Comparison of ENCODE assay signal across 7 cellular contexts in the genomic region with DNA sequence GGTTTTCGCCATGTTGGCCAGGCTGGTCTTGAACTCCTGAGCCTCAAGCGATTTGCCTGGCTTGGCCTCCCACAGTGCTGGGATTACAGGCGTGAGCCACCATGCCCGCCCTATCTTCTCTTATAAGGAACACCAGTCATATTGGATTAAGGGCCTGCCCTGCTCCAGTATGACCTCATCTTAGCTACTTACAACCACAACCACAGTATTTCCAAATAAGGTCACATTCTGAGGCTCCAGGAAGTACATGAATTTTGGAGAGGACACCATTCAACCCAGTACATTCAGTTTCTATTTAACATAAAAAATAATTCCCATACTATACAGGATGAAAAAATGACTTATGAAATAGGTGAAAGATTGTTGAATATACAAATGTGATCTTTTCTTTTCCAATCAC. TPM values are rescaled to one million over a fixed set of nuclear protein-coding genes. Genes with fewer than 3 reads are reported as not detected.
A peak's percentile ranks its signal among the peaks of the same experiment; 100 is the strongest.
DNase-seq lines count a peak whose midpoint lies in the region; ATAC-seq, FAIRE-seq and TF ChIP-seq lines count a peak whose summit lies in the region.
"Not testable (repeated sequence)": the region's sequence is repeated elsewhere in the genome, so short reads cannot be mapped to it uniquely, and the experiment has no call there.

No MANE protein-coding gene starts in this region.

- TF ChIP-seq EP300 in GM12878 (IDR thresholded peaks at IDR 0.05; ENCODE audit: borderline replicate concordance in 1 of 2, control insufficient read depth in 1 of 2, low read depth in 2 of 2, low read length in 2 of 2), result not testable (repeated sequence)

- H4K20me1 ChIP-seq in GM12878 (ENCODE audit: control insufficient read depth, insufficient read depth), result not testable (repeated sequence)

- not testable (repeated sequence) for TF ChIP-seq CTCF in GM12878 (IDR thresholded peaks at IDR 0.05 in 2 of 3, conservative IDR thresholded peaks at IDR 0.05 in 1 of 3; ENCODE audit: control insufficient read depth in 2 of 3, extremely low read depth in 1 of 3, insufficient read depth in 1 of 3, low read depth in 3 of 3, low read length in 3 of 3); lower lobe of right lung (IDR thresholded peaks at IDR 0.05)

- FAIRE-seq in RCC 7860 (lab: Jason Lieb, UNC), result peak; percentile 70
- FAIRE-seq in GM12878 (lab: Jason Lieb, UNC), result peak; percentile 47

- CTCF ChIA-PET in GM12878 (lab: Yijun Ruan, JAX), result not testable (repeated sequence)

- not testable (repeated sequence) for BruUV-seq in GM12878 (replicated peaks; lab: Mats Ljungman, UMichigan)

- H3K79me2 ChIP-seq in GM12878 (ENCODE audit: control insufficient read depth, insufficient read depth, low read length), result not testable (repeated sequence)

- RAD21 ChIA-PET in GM12878 (lab: Charles Lee; ENCODE audit: unreplicated experiment), result not testable (repeated sequence)

- not testable (repeated sequence) for TF ChIP-seq RAD21 in GM12878 (IDR thresholded peaks at IDR 0.05; ENCODE audit: insufficient read depth, low read depth, low read length)

- intact Hi-C loops in GM12878 (cut with micrococcal nuclease; ENCODE audit: unreplicated experiment); lower lobe of right lung (cut with DNase I): not testable (repeated sequence)

- H3K27me3 ChIP-seq in GM12878 (replicated peaks in 1 of 2; ENCODE audit: control insufficient read depth in 2 of 2, insufficient read depth in 2 of 2, low read length in 1 of 2); lower lobe of right lung (ENCODE audit: low read depth): not testable (repeated sequence)

- not testable (repeated sequence) for H3K4me3 ChIP-seq in GM12878, lower lobe of right lung

- not testable (repeated sequence) for H3K4me1 ChIP-seq in GM12878 (ENCODE audit: control insufficient read depth, insufficient read depth, low read length); lower lobe of right lung

- POLR2A ChIA-PET in GM12878 (lab: Charles Lee), result not testable (repeated sequence)

- H3K9me3 ChIP-seq in GM12878 (replicated peaks; ENCODE audit: control insufficient read depth, insufficient read depth, low read length); lower lobe of right lung: not testable (repeated sequence)

- in situ Hi-C loops in GM12878 (cut with MboI), result not testable (repeated sequence)

- not testable (repeated sequence) for H3K27ac ChIP-seq in GM12878 (ENCODE audit: control insufficient read depth, insufficient read depth); lower lobe of right lung

- WGBS in GM12878 (ENCODE audit: insufficient coverage, insufficient replicate concordance, low lambda C conversion rate, missing lambda C conversion rate), result 98% methylated on average over 4 of the region's 4 CpGs

- H3K4me2 ChIP-seq in GM12878 (ENCODE audit: control insufficient read depth, insufficient read depth), result not testable (repeated sequence)

- not testable (repeated sequence) for TF ChIP-seq POLR2A in GM12878 (IDR thresholded peaks at IDR 0.05; ENCODE audit: low read depth, low read length)

- not testable (repeated sequence) for H2AFZ ChIP-seq in GM12878 (ENCODE audit: control insufficient read depth, low read depth, low read length)

- SMC1A ChIA-PET in GM12878 (lab: Charles Lee; ENCODE audit: uncharacterized antibody, unreplicated experiment), result not testable (repeated sequence)

- DNase-seq in RCC 7860 (ENCODE audit: low spot score), result peak; percentile 24
- DNase-seq in GM12878 (ENCODE audit: low read depth, low spot score); lower lobe of right lung: not testable (repeated sequence)

- ATAC-seq in GM18519 (IDR thresholded peaks at IDR 0.05; ENCODE audit: low FRiP score, unreplicated experiment) (peak; percentile 83), GM21423 (IDR thresholded peaks at IDR 0.05; ENCODE audit: unreplicated experiment) (peak; percentile 79), HG02840 (IDR thresholded peaks at IDR 0.05; ENCODE audit: low FRiP score, unreplicated experiment) (peak; percentile 65), HG03520 (IDR thresholded peaks at IDR 0.05; ENCODE audit: unreplicated experiment) (peak; percentile 80), GM12878 (peak; percentile 93), lower lobe of right lung (peak; percentile 71 to 77)

- H3K36me3 ChIP-seq in GM12878 (ENCODE audit: control insufficient read depth in 2 of 2, insufficient read depth in 2 of 2, low read length in 1 of 2), result peaks cover 0 to 12% of the 10 kb centered on the region in 2 experiments; a peak in 2 of 4 replicates
- H3K36me3 ChIP-seq in lower lobe of right lung, result peaks cover 25% of the 10 kb centered on the region

- not testable (repeated sequence) for H3K9ac ChIP-seq in GM12878 (ENCODE audit: control insufficient read depth, insufficient read depth, low read length)

TF ChIP-seq in GM12878, 131 proteins besides CTCF, POLR2A, EP300 and RAD21:
- TF ChIP-seq SRF (IDR thresholded peaks at IDR 0.05; ENCODE audit: low read depth in 2 of 2, low read length in 2 of 2), result peak in 1 of 2 experiments; percentile 38; a peak in 1 of 4 replicates

RNA-seq across cellular contexts. Expression of a gene that starts 37.6 kb away (rescaled TPM):
- total RNA-seq in GM12878 (2013; cell fraction: nucleolus; rRNA removed), result 60.0 and 68.9 TPM in 2 replicates
- total RNA-seq in GM12878 (2014; rRNA removed) (17.8 and 23.4 TPM in 2 replicates), GM12878 (2014; rRNA removed; fragmentation: Illumina TruSeq; extraction: Trizol) (21.5 TPM in 2 replicates), GM12878 (2021) (13.8 and 14.8 TPM in 2 replicates), lower lobe of right lung (58.0 TPM)
- 12.8 TPM for polyA plus RNA-seq in GM12878 (2011; ENCODE audit: low read depth)
- polyA plus RNA-seq in GM12878 (2011; rRNA removed) (13.5 and 17.2 TPM in 2 replicates), GM12878 (2014; fragmentation: Illumina TruSeq; extraction: Trizol) (17.8 and 22.1 TPM in 2 replicates), GM12878 (2014; fragmentation: Nextera tagmentation; extraction: Ambion mirVana) (1 to 10 TPM; 3.2 to 3.3 TPM), GM12878 (2014; rRNA removed) (7.6 and 9.3 TPM in 2 replicates), GM12878 (2016; fragmentation: Nextera tagmentation; extraction: Ambion mirVana) (1 to 10 TPM; 6.1 to 7.9 TPM)
- polyA plus RNA-seq in GM12878 (2011; cell fraction: cytosol; rRNA removed), result 5.4 and 9.3 TPM in 2 replicates
- 12.0 and 17.3 TPM in 2 replicates for polyA plus RNA-seq in GM12878 (2011; cell fraction: nucleus; rRNA removed)
- polyA plus RNA-seq in GM12878 (2012), result 16.9 and 22.4 TPM in 2 replicates
- 17.3 and 21.8 TPM in 2 replicates for polyA minus RNA-seq in GM12878 (2011; rRNA and poly(A)+ RNA removed)
- 6.5 and 7.7 TPM in 2 replicates for polyA minus RNA-seq in GM12878 (2011; cell fraction: cytosol; rRNA and poly(A)+ RNA removed)
- 41.8 and 42.7 TPM in 2 replicates for polyA minus RNA-seq in GM12878 (2011; cell fraction: nucleus; rRNA and poly(A)+ RNA removed)
